Comparison of ENCODE assay signal across 8 cellular contexts in genomic region chr12:71439362-71439612, GRCh38. TPM values are rescaled to one million over a fixed set of nuclear protein-coding genes. Genes with fewer than 3 reads are reported as not detected.
DNase-seq lines count a peak whose midpoint lies in the region; ATAC-seq and TF ChIP-seq lines count a peak whose summit lies in the region.
"Had no signal": no experiment of that assay in that cellular context is flagged by ENCODE, and none has a peak within 500 bp of the region (broad histone marks: within the 10 kb centered on the region; RNA-seq: fewer than 3 reads in every experiment).

No MANE protein-coding gene starts in this region.

- peak overlapping the region; percentile 45 for H3K4me3 Mint-ChIP-seq in activated T-helper 2 cell treated with anti-CD3 and anti-CD28 coated beads, Interferon-gamma antibody, Interleukin-2, Interleukin-4, amounts not matched to agents 10 μg/mL and 5 μg/mL and 100 μg/mL, durations not matched to agents 14 hours and 24 hours and 36 hours (ENCODE audit: low read depth)
- H3K4me3 Mint-ChIP-seq in stimulated activated naive CD8-positive, alpha-beta T cell treated with anti-CD3 and anti-CD28 coated beads, Interleukin-15, amount 100 ng/mL, for 72 hours, result peak overlapping the region; percentile 83 to 94

- POLR2A ChIA-PET in HCT116 (lab: Charles Lee), result no interaction called here

- H3K9ac ChIP-seq in HCT116 (ENCODE audit: low read length), result no peak overlapping the region

- no peaks in the 10 kb centered on the region for H3K9me2 ChIP-seq in HCT116 (ENCODE audit: insufficient read depth)

- no peaks in the 10 kb centered on the region for H3K79me2 ChIP-seq in HCT116 (ENCODE audit: insufficient read depth, low read length)

- TF ChIP-seq CTCF in HCT116 (IDR thresholded peaks at IDR 0.05 in 2 of 3, conservative IDR thresholded peaks at IDR 0.05 in 1 of 3; ENCODE audit: borderline replicate concordance in 1 of 3, insufficient read depth in 1 of 3, low read depth in 2 of 3, low read length in 2 of 3), result no peak
- no peak for TF ChIP-seq CTCF in mucosa of descending colon (IDR thresholded peaks at IDR 0.05)

- H3K27ac ChIP-seq in HCT116 (ENCODE audit: low read depth, low read length), result no peak overlapping the region

- no peak overlapping the region for H3K27ac Mint-ChIP-seq in activated T-helper 2 cell treated with anti-CD3 and anti-CD28 coated beads, Interferon-gamma antibody, Interleukin-2, Interleukin-4, amounts not matched to agents 10 μg/mL and 5 μg/mL and 100 μg/mL, durations not matched to agents 14 hours and 24 hours and 36 hours
- H3K27ac Mint-ChIP-seq in stimulated activated naive CD8-positive, alpha-beta T cell treated with anti-CD3 and anti-CD28 coated beads, Interleukin-15, amount 100 ng/mL, for 72 hours, result no peak overlapping the region

- BruUV-seq in HCT116 (replicated peaks; lab: Mats Ljungman, UMichigan), result no TSS peak

- peak overlapping the region; percentile 5 for H2AFZ ChIP-seq in HCT116 (ENCODE audit: low read depth, low read length, poor library complexity, severe bottlenecking)

- RAD21 ChIA-PET in HCT116 (lab: Charles Lee; ENCODE audit: low non-redundant PET in 1 of 2, low total read pairs in 2 of 2, uncharacterized antibody in 2 of 2, unreplicated experiment in 2 of 2), result no interaction called here

- H3K9me3 ChIP-seq in HCT116 (ENCODE audit: control insufficient read depth in 1 of 2, insufficient read depth in 1 of 2, low read depth in 1 of 2, low read length in 2 of 2), result no peaks in the 10 kb centered on the region; a peak in 1 of 4 replicates
- H3K9me3 ChIP-seq in mucosa of descending colon, result peaks cover 19% of the 10 kb centered on the region

- no peaks in the 10 kb centered on the region for H3K36me3 Mint-ChIP-seq in activated T-helper 2 cell treated with anti-CD3 and anti-CD28 coated beads, Interferon-gamma antibody, Interleukin-2, Interleukin-4, amounts not matched to agents 10 μg/mL and 5 μg/mL and 100 μg/mL, durations not matched to agents 14 hours and 24 hours and 36 hours (ENCODE audit: low read depth)

- intact Hi-C loops in HCT116 (cut with micrococcal nuclease), result no loop called here
- intact Hi-C loops in activated T-helper 2 cell treated with anti-CD3 and anti-CD28 coated beads, Interferon-gamma antibody, Interleukin-2, Interleukin-4, amounts not matched to agents 10 μg/mL and 5 μg/mL and 100 μg/mL, durations not matched to agents 14 hours and 24 hours and 36 hours (cut with micrococcal nuclease), result no loop called here
- intact Hi-C loops in mucosa of descending colon (cut with DNase I, micrococcal nuclease), result no loop called here

- no peaks in the 10 kb centered on the region for H3K36me3 ChIP-seq in HCT116 (ENCODE audit: control insufficient read depth in 1 of 2, insufficient read depth in 2 of 2, low read length in 2 of 2)
- no peaks in the 10 kb centered on the region for H3K36me3 ChIP-seq in mucosa of descending colon (ENCODE audit: low read depth)

- H3K4me3 ChIP-seq in HCT116 (replicated peaks in 1 of 2; ENCODE audit: low read depth in 1 of 2, low read length in 2 of 2) (peak overlapping the region; percentile 40 to 61), mucosa of descending colon (no peak overlapping the region)

- peaks cover 63% of the 10 kb centered on the region for H3K27me3 Mint-ChIP-seq in activated T-helper 2 cell treated with anti-CD3 and anti-CD28 coated beads, Interferon-gamma antibody, Interleukin-2, Interleukin-4, amounts not matched to agents 10 μg/mL and 5 μg/mL and 100 μg/mL, durations not matched to agents 14 hours and 24 hours and 36 hours (ENCODE audit: low read depth)
- H3K27me3 Mint-ChIP-seq in stimulated activated naive CD8-positive, alpha-beta T cell treated with anti-CD3 and anti-CD28 coated beads, Interleukin-15, amount 100 ng/mL, for 72 hours, result peaks cover 62% of the 10 kb centered on the region

- peaks cover 16% of the 10 kb centered on the region for H3K4me1 Mint-ChIP-seq in activated T-helper 2 cell treated with anti-CD3 and anti-CD28 coated beads, Interferon-gamma antibody, Interleukin-2, Interleukin-4, amounts not matched to agents 10 μg/mL and 5 μg/mL and 100 μg/mL, durations not matched to agents 14 hours and 24 hours and 36 hours (ENCODE audit: low read depth)
- H3K4me1 Mint-ChIP-seq in stimulated activated naive CD8-positive, alpha-beta T cell treated with anti-CD3 and anti-CD28 coated beads, Interleukin-15, amount 100 ng/mL, for 72 hours, result peaks cover 27% of the 10 kb centered on the region

- TF ChIP-seq POLR2A in HCT116 (IDR thresholded peaks at IDR 0.05; ENCODE audit: borderline replicate concordance, extremely low read depth, insufficient read depth, insufficient read length), result no peak

- H4K20me1 ChIP-seq in HCT116 (ENCODE audit: insufficient read depth), result no peaks in the 10 kb centered on the region

- DNase-seq in HCT116 (ENCODE audit: low read depth, low spot score), result no peak
- DNase-seq in activated T-helper 2 cell treated with anti-CD3 and anti-CD28 coated beads, Interferon-gamma antibody, Interleukin-2, Interleukin-4, amounts not matched to agents 10 μg/mL and 5 μg/mL and 100 μg/mL, durations not matched to agents 14 hours and 24 hours and 36 hours (ENCODE audit: low spot score), result no peak
- peak; percentile 15 for DNase-seq in iris pigment epithelial cell (ENCODE audit: low read depth)
- no peak for DNase-seq in stimulated activated naive CD8-positive, alpha-beta T cell treated with anti-CD3 and anti-CD28 coated beads, Interleukin-15, amount 100 ng/mL, for 72 hours
- no peak for DNase-seq in NCI-H1417 treated with DMSO at 0.1 percent for 48 hours (lab: John Stamatoyannopoulos, UW)
- DNase-seq in NCI-H187 treated with DMSO at 0.1 percent for 48 hours (lab: John Stamatoyannopoulos, UW), result no peak
- DNase-seq in mucosa of descending colon, result no peak
- DNase-seq: NCI-H1048 had no signal

- no peak for TF ChIP-seq RAD21 in HCT116 (IDR thresholded peaks at IDR 0.05; ENCODE audit: low read depth)

- H3K4me2 ChIP-seq in HCT116 (ENCODE audit: low read length), result peak overlapping the region; percentile 94

- H3K9me3 Mint-ChIP-seq in activated T-helper 2 cell treated with anti-CD3 and anti-CD28 coated beads, Interferon-gamma antibody, Interleukin-2, Interleukin-4, amounts not matched to agents 10 μg/mL and 5 μg/mL and 100 μg/mL, durations not matched to agents 14 hours and 24 hours and 36 hours, result peaks cover 24% of the 10 kb centered on the region
- peaks cover 26 to 28% of the 10 kb centered on the region in 2 donors for H3K9me3 Mint-ChIP-seq in stimulated activated naive CD8-positive, alpha-beta T cell treated with anti-CD3 and anti-CD28 coated beads, Interleukin-15, amount 100 ng/mL, for 72 hours

- H3K4me1 ChIP-seq in HCT116 (ENCODE audit: control insufficient read depth in 1 of 2, insufficient read depth in 2 of 2, low read length in 2 of 2), result peaks cover 8 to 21% of the 10 kb centered on the region in 2 experiments; a peak in 3 of 4 replicates
- peaks cover 7% of the 10 kb centered on the region for H3K4me1 ChIP-seq in mucosa of descending colon (ENCODE audit: low read depth)

- ATAC-seq in HCT116 (no peak), mucosa of descending colon (no peak)
- ATAC-seq in stimulated activated naive CD8-positive, alpha-beta T cell treated with anti-CD3 and anti-CD28 coated beads, Interleukin-15, amount 100 ng/mL, for 72 hours, result peak; percentile 33

- CTCF ChIA-PET in HCT116 (lab: Charles Lee), result no interaction called here

- H3K27me3 ChIP-seq in HCT116 (ENCODE audit: insufficient read depth, low read length), result peaks cover 42% of the 10 kb centered on the region

TF ChIP-seq in HCT116, 20 proteins besides CTCF, POLR2A, EP300 and RAD21:
- no peak for TF ChIP-seq SRF (IDR thresholded peaks at IDR 0.05; ENCODE audit: low read depth)
- TF ChIP-seq JUND (IDR thresholded peaks at IDR 0.05), result no peak
- TF ChIP-seq TCF7L2 (IDR thresholded peaks at IDR 0.05; ENCODE audit: borderline replicate concordance, extremely low read depth, insufficient read depth, insufficient read length), result no peak
- TF ChIP-seq, protein P1, sequence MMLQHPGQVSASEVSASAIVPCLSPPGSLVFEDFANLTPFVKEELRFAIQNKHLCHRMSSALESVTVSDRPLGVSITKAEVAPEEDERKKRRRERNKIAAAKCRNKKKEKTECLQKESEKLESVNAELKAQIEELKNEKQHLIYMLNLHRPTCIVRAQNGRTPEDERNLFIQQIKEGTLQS (IDR thresholded peaks at IDR 0.05), result no peak
- TF ChIP-seq ELF1 (IDR thresholded peaks at IDR 0.05; ENCODE audit: borderline replicate concordance, low read depth), result no peak

RNA-seq across cellular contexts. Expression of gene LGR5, which starts 0.3 kb away (rescaled TPM):
- total RNA-seq in HCT116 (2021; ENCODE audit: unreplicated experiment) (not detected), mucosa of descending colon (1 to 10 TPM; 1.5 to 6.7 (median 4.4) TPM)
- polyA plus RNA-seq in HCT116 (2012), result not detected in 2 replicates
- not detected in 2 replicates for total RNA-seq in activated T-helper 2 cell treated with anti-CD3 and anti-CD28 coated beads, Interferon-gamma antibody, Interleukin-2, Interleukin-4, amounts not matched to agents 10 μg/mL and 5 μg/mL and 100 μg/mL, durations not matched to agents 14 hours and 24 hours and 36 hours
